25 cellular contexts compared by ENCODE assay signal in genomic region chr1:182122265-182122664, GRCh38.
A peak's percentile ranks its signal among the peaks of the same experiment; 100 is the strongest.
DNase-seq lines count a peak whose midpoint lies in the region; ATAC-seq and TF ChIP-seq lines count a peak whose summit lies in the region.
"Had no signal": no experiment of that assay in that cellular context is flagged by ENCODE, and none has a peak within 500 bp of the region (broad histone marks: within the 10 kb centered on the region; RNA-seq: fewer than 3 reads in every experiment).

No MANE protein-coding gene starts in this region.

- H3K9me3 ChIP-seq in mucosa of descending colon, result no peaks in the 10 kb centered on the region
- H3K9me3 ChIP-seq: heart right ventricle, spleen had no signal

- TF ChIP-seq CTCF in mucosa of descending colon (IDR thresholded peaks at IDR 0.05) (no peak), coronary artery (IDR thresholded peaks at IDR 0.05) (no peak)

- H3K36me3 ChIP-seq in mucosa of descending colon (ENCODE audit: low read depth) (no peaks in the 10 kb centered on the region), H7 (replicated peaks; ENCODE audit: control insufficient read depth, insufficient read depth, low read length) (no peaks in the 10 kb centered on the region)
- H3K36me3 ChIP-seq: heart right ventricle, spleen had no signal

- H3K4me1 ChIP-seq in mucosa of descending colon (ENCODE audit: low read depth), result no peaks in the 10 kb centered on the region
- H3K4me1 ChIP-seq: heart right ventricle, spleen had no signal

- intact Hi-C loops in mucosa of descending colon (cut with DNase I, micrococcal nuclease), result no loop called here
- intact Hi-C loops in sciatic nerve (cut with DNase I), result no loop called here

- ATAC-seq in mucosa of descending colon (peak; percentile 9), GM19455 (IDR thresholded peaks at IDR 0.05; ENCODE audit: unreplicated experiment) (no peak), sciatic nerve (no peak)
- ATAC-seq: heart right ventricle; stimulated activated memory B cell treated with anti-CD40 and anti-IgM and Interleukin-4, amounts not matched to agents 10 μg/mL and 1 μg/mL and 100 μg/mL, for 72 hours; T-helper 17 cell had no signal

- H3K4me3 ChIP-seq in mucosa of descending colon (no peak overlapping the region), coronary artery (no peak overlapping the region), H7 (ENCODE audit: insufficient read depth, low read depth, low read length) (no peak overlapping the region)
- H3K4me3 ChIP-seq: heart right ventricle, spleen had no signal

- H3K27me3 ChIP-seq in H7 (ENCODE audit: control insufficient read depth, insufficient read depth, low read length), result no peaks in the 10 kb centered on the region; the same call in 1 of the 2 replicates
- H3K27me3 ChIP-seq: heart right ventricle, spleen had no signal

- DNase-seq in M059J (ENCODE audit: low read depth) (peak; percentile 80), mucosa of descending colon (no peak), coronary artery (ENCODE audit: low spot score) (no peak), sciatic nerve (ENCODE audit: low spot score) (no peak), H7 (no peak)
- DNase-seq: activated CD4-positive, alpha-beta T cell treated with anti-CD3 and anti-CD28 coated beads for 4 hours; activated naive CD4-positive, alpha-beta T cell treated with anti-CD3 and anti-CD28 coated beads for 36 hours; activated T-cell treated with anti-CD3 and anti-CD28 coated beads, Interleukin-2, amount 50 U/mL, for 48 hours; aorta; EL; HCEC 1CT; heart right ventricle; MM.1S; NCI-H1436 treated with DMSO at 0.1 percent for 48 hours; occipital lobe; RPMI8226; spleen; stimulated activated CD4-positive, alpha-beta T cell treated with anti-CD3 and anti-CD28 coated beads, Interleukin-2, amount 100 ng/mL, for 48 hours; T-helper 17 cell had no signal

- peak overlapping the region; percentile 2 for H3K27ac ChIP-seq in angular gyrus (ENCODE audit: low read depth, low read length)
- H3K27ac ChIP-seq in temporal lobe (ENCODE audit: low read depth, low read length), result peak overlapping the region; percentile 88
- H3K27ac ChIP-seq in coronary artery, result no peak overlapping the region
- H3K27ac ChIP-seq: C4-2B, epithelial cell of prostate, heart right ventricle, spleen had no signal

Comparison
In these comparisons a context has a peak if more than half of its experiments do, and no peak if none do; other contexts are left out.
1. H3K27ac ChIP-seq: peak in angular gyrus (single experiment) and temporal lobe (single experiment); none in coronary artery (0 of 2).